In genomic region chr10:69051303-69051702, GRCh38 we compare ENCODE assay signal across 9 cellular contexts. TPM values are rescaled to one million over a fixed set of nuclear protein-coding genes. Genes with fewer than 3 reads are reported as not detected.
DNase-seq lines count a peak whose midpoint lies in the region; ATAC-seq and TF ChIP-seq lines count a peak whose summit lies in the region.
"Had no signal": no experiment of that assay in that cellular context is flagged by ENCODE, and none has a peak within 500 bp of the region (broad histone marks: within the 10 kb centered on the region; RNA-seq: fewer than 3 reads in every experiment).

No MANE protein-coding gene starts in this region.

- DNase-seq in ascending aorta (ENCODE audit: low spot score in 2 of 2) (peak; percentile 38 to 77), natural killer cell (no peak), colonic mucosa (no peak), GDM1 (lab: John Stamatoyannopoulos, UW) (no peak), germinal center (ENCODE audit: low spot score) (no peak)

- H3K9me3 Mint-ChIP-seq in natural killer cell, result no peaks in the 10 kb centered on the region

- H3K36me3 Mint-ChIP-seq in natural killer cell, result no peaks in the 10 kb centered on the region

- no peak overlapping the region for H3K9ac ChIP-seq in colonic mucosa (ENCODE audit: low read depth in 2 of 2, low read length in 2 of 2)
- H3K9ac ChIP-seq: KMS-11 had no signal

- H3K27ac ChIP-seq in ascending aorta, result no peak overlapping the region
- no peak overlapping the region for H3K27ac ChIP-seq in colonic mucosa
- H3K27ac ChIP-seq: KMS-11 had no signal

- H3K9me3 ChIP-seq in ascending aorta (no peaks in the 10 kb centered on the region), colonic mucosa (no peaks in the 10 kb centered on the region)

- peaks cover 54 to 74% of the 10 kb centered on the region in 2 donors for H3K4me1 Mint-ChIP-seq in natural killer cell

- no peak overlapping the region for H3K4me3 Mint-ChIP-seq in natural killer cell

- peak overlapping the region in 1 of 2 donors; percentile 58 for H3K27ac Mint-ChIP-seq in natural killer cell

- H3K4me3 ChIP-seq in ascending aorta, result no peak overlapping the region
- no peak overlapping the region for H3K4me3 ChIP-seq in colonic mucosa

- TF ChIP-seq CTCF in ascending aorta (IDR thresholded peaks at IDR 0.05) (no peak), natural killer cell (IDR thresholded peaks at IDR 0.05) (no peak), colonic mucosa (IDR thresholded peaks at IDR 0.05) (no peak)

- intact Hi-C loops in ascending aorta (cut with DNase I) (no loop called here), natural killer cell (cut with micrococcal nuclease) (no loop called here), colonic mucosa (cut with DNase I) (no loop called here)

- H3K27me3 ChIP-seq in ascending aorta (no peaks in the 10 kb centered on the region), colonic mucosa (no peaks in the 10 kb centered on the region)

- ATAC-seq in GM18502 (IDR thresholded peaks at IDR 0.05; ENCODE audit: poor library complexity, unreplicated experiment) (peak; percentile 63), HG03342 (IDR thresholded peaks at IDR 0.05; ENCODE audit: unreplicated experiment) (peak; percentile 50), natural killer cell (peak; percentile 29 to 75 (median 45)), HG02884 (IDR thresholded peaks at IDR 0.05; ENCODE audit: unreplicated experiment) (no peak)

- H3K36me3 ChIP-seq in ascending aorta (no peaks in the 10 kb centered on the region), colonic mucosa (no peaks in the 10 kb centered on the region)

- no peaks in the 10 kb centered on the region for H3K4me1 ChIP-seq in ascending aorta
- H3K4me1 ChIP-seq in colonic mucosa, result no peaks in the 10 kb centered on the region

- H3K27me3 Mint-ChIP-seq in natural killer cell (ENCODE audit: low read depth in 2 of 2), result no peaks in the 10 kb centered on the region

RNA-seq across cellular contexts. Expression of gene SRGN, which starts 36.6 kb away (rescaled TPM):
- 155 TPM for total RNA-seq in ascending aorta
- total RNA-seq in natural killer cell, result 100 to 1,000 TPM; 636 to 954 (median 778) TPM
- total RNA-seq in colonic mucosa, result 10 to 100 TPM; 14.3 to 57.8 TPM

Comparison
In these comparisons a context has a peak if more than half of its experiments do, and no peak if none do; other contexts are left out.
1. DNase-seq: peak in ascending aorta (2 of 2); none in natural killer cell (single experiment), colonic mucosa (single experiment), GDM1 (single experiment) and germinal center (single experiment).